In genomic region chr10:44292390-44293002, GRCh38 we compare ENCODE assay signal across 18 cellular contexts.
DNase-seq lines count a peak whose midpoint lies in the region; ATAC-seq, FAIRE-seq and TF ChIP-seq lines count a peak whose summit lies in the region.
"Had no signal": no experiment of that assay in that cellular context is flagged by ENCODE, and none has a peak within 500 bp of the region (broad histone marks: within the 10 kb centered on the region; RNA-seq: fewer than 3 reads in every experiment).

No MANE protein-coding gene starts in this region.

- no peaks in the 10 kb centered on the region for H3F3A ChIP-seq in smooth muscle cell (ENCODE audit: low read depth)

- peak overlapping the region; percentile 22 for H3K4me3 ChIP-seq in ectodermal cell (ENCODE audit: insufficient read depth, low read depth, low read length)
- H3K4me3 ChIP-seq in smooth muscle cell = peak overlapping the region; percentile 19
- H3K4me3 ChIP-seq in body of pancreas = no peak overlapping the region

- H3K79me2 ChIP-seq in smooth muscle cell (ENCODE audit: low read depth) = no peaks in the 10 kb centered on the region

- FAIRE-seq in D721Med (lab: Jason Lieb, UNC) = no peak
- FAIRE-seq: bronchial epithelial cell, G401.6 had no signal

- no peak overlapping the region for H2AFZ ChIP-seq in smooth muscle cell (ENCODE audit: low read depth)

- intact Hi-C loops in body of pancreas (cut with DNase I) = no loop called here

- no peaks in the 10 kb centered on the region for H4K20me1 ChIP-seq in smooth muscle cell (ENCODE audit: low read depth)

- TF ChIP-seq POLR2A in body of pancreas (IDR thresholded peaks at IDR 0.05) = no peak

- H3K9me3 ChIP-seq in ectodermal cell (ENCODE audit: control insufficient read depth, low read length) (no peaks in the 10 kb centered on the region), smooth muscle cell (replicated peaks; ENCODE audit: low read depth) (no peaks in the 10 kb centered on the region), body of pancreas (no peaks in the 10 kb centered on the region)
- H3K9me3 ChIP-seq: esophagus squamous epithelium, tibial nerve had no signal

- no peak overlapping the region for H3K27ac ChIP-seq in ectodermal cell (ENCODE audit: insufficient read depth, low read depth, low read length, poor library complexity, severe bottlenecking)
- no peak overlapping the region for H3K27ac ChIP-seq in smooth muscle cell (ENCODE audit: low read depth)
- no peak overlapping the region for H3K27ac ChIP-seq in body of pancreas

- TF ChIP-seq CTCF in smooth muscle cell (IDR thresholded peaks at IDR 0.05; ENCODE audit: borderline replicate concordance, insufficient read depth, poor library complexity, severe bottlenecking) (no peak), body of pancreas (IDR thresholded peaks at IDR 0.05) (no peak), D721Med (IDR thresholded peaks at IDR 0.05; ENCODE audit: insufficient read depth, missing control alignments) (no peak)

- H3K4me1 ChIP-seq in ectodermal cell (ENCODE audit: control insufficient read depth, insufficient read depth, low read length) (no peaks in the 10 kb centered on the region), smooth muscle cell (ENCODE audit: low read depth) (peaks cover 8% of the 10 kb centered on the region), body of pancreas (no peaks in the 10 kb centered on the region)

- H3K4me2 ChIP-seq in smooth muscle cell = peak overlapping the region; percentile 74

- H3K36me3 ChIP-seq in ectodermal cell (ENCODE audit: control insufficient read depth, insufficient read depth, low read length) (no peaks in the 10 kb centered on the region), smooth muscle cell (ENCODE audit: low read depth) (no peaks in the 10 kb centered on the region), body of pancreas (replicated peaks in 1 of 2; ENCODE audit: insufficient read depth in 1 of 2, low read depth in 2 of 2) (no peaks in the 10 kb centered on the region)
- H3K36me3 ChIP-seq: esophagus squamous epithelium, tibial nerve had no signal

- ATAC-seq in body of pancreas = no peak
- ATAC-seq: activated naive CD4-positive, alpha-beta T cell treated with anti-CD3 and anti-CD28 coated beads, Interleukin-2, amount 50 U/mL, for 72 hours had no signal

- 35 to 41% methylated on average over 25 to 30 of the region's 35 CpGs for WGBS in ectodermal cell, 2 experiments
- 30% methylated on average over 18 of the region's 35 CpGs for WGBS in smooth muscle cell (ENCODE audit: low lambda C conversion rate)
- WGBS in body of pancreas, 2 donors = 72 to 76% methylated on average over 18 to 25 of the region's 35 CpGs

- peaks cover 12% of the 10 kb centered on the region for H3K27me3 ChIP-seq in ectodermal cell (ENCODE audit: control insufficient read depth, insufficient read depth, low read length, poor library complexity, severe bottlenecking)
- no peaks in the 10 kb centered on the region for H3K27me3 ChIP-seq in smooth muscle cell (ENCODE audit: low read depth)
- H3K27me3 ChIP-seq in body of pancreas = no peaks in the 10 kb centered on the region
- H3K27me3 ChIP-seq: tibial nerve had no signal

- DNase-seq in M059J (ENCODE audit: low read depth) (peak; percentile 59), medulla oblongata (ENCODE audit: extremely low spot score) (peak; percentile 56), smooth muscle cell (lab: John Stamatoyannopoulos, UW; ENCODE audit: unreplicated experiment) (no peak), HUDEP-2 (lab: John Stamatoyannopoulos, UW; ENCODE audit: unreplicated experiment in 76 of 76) (no peak), body of pancreas (no peak), D721Med (ENCODE audit: insufficient read length, low spot score) (no peak)
- no peak for DNase-seq in stimulated activated CD4-positive, alpha-beta T cell treated with anti-CD3 and anti-CD28 coated beads, Interleukin-2, amount 100 ng/mL, for 24 hours
- DNase-seq: activated CD4-positive, alpha-beta T cell treated with anti-CD3 and anti-CD28 coated beads for 1 hour; activated CD8-positive, alpha-beta memory T cell treated with anti-CD3 and anti-CD28 coated beads, Interleukin-2, amount 50 U/mL, for 4 hours; AML-193; Calu3; esophagus squamous epithelium; NCI-H526 treated with DMSO at 0.1 percent for 48 hours had no signal

- no peak overlapping the region for H3K9ac ChIP-seq in smooth muscle cell (ENCODE audit: low read depth)

Comparison
In these comparisons a context has a peak if more than half of its experiments do, and no peak if none do; other contexts are left out.
1. DNase-seq: peak in M059J (single experiment) and medulla oblongata (single experiment); none in smooth muscle cell (single experiment), HUDEP-2 (0 of 76), body of pancreas (0 of 4), D721Med (single experiment) and stimulated activated CD4-positive, alpha-beta T cell treated with anti-CD3 and anti-CD28 coated beads, Interleukin-2, amount 100 ng/mL, for 24 hours (0 of 2).
2. H3K4me3 ChIP-seq: peak in ectodermal cell (single experiment) and smooth muscle cell (single experiment); none in body of pancreas (0 of 2).